In genomic region chr1:203546274-203546673, GRCh38 we compare ENCODE assay signal across 25 cellular contexts. TPM values are rescaled to one million over a fixed set of nuclear protein-coding genes. Genes with fewer than 3 reads are reported as not detected.
DNase-seq lines count a peak whose midpoint lies in the region; FAIRE-seq and TF ChIP-seq lines count a peak whose summit lies in the region.
"Had no signal": no experiment of that assay in that cellular context is flagged by ENCODE, and none has a peak within 500 bp of the region (broad histone marks: within the 10 kb centered on the region; RNA-seq: fewer than 3 reads in every experiment).

No MANE protein-coding gene starts in this region.

- H3K27me3 ChIP-seq in H1 (replicated peaks in 1 of 4; ENCODE audit: control insufficient read depth in 3 of 4, extremely low read depth in 1 of 4, insufficient read depth in 3 of 4, low read length in 3 of 4), result no peaks in the 10 kb centered on the region
- H3K27me3 ChIP-seq in sigmoid colon, result no peaks in the 10 kb centered on the region
- H3K27me3 ChIP-seq: SJCRH30 had no signal

- H2BK120ac ChIP-seq in H1 (replicated peaks; ENCODE audit: low read depth, low read length), result no peak overlapping the region

- H2AFZ ChIP-seq in H1 (ENCODE audit: low read length), result no peak overlapping the region

- H3K4me1 ChIP-seq in H1 (replicated peaks in 1 of 4; ENCODE audit: control insufficient read depth in 3 of 4, insufficient read depth in 4 of 4, low read length in 3 of 4) (peaks cover 5 to 25% (median 18%) of the 10 kb centered on the region in 4 experiments; a peak in 6 of 7 replicates), sigmoid colon (peaks cover 0 to 46% (median 26%) of the 10 kb centered on the region in 4 donors)

- DNase-seq in NCI-H2029 (lab: John Stamatoyannopoulos, UW) (peak; percentile 12), NCI-H2029 treated with DMSO at 0.1 percent for 48 hours (lab: John Stamatoyannopoulos, UW) (no peak), H1 (ENCODE audit: low read depth in 1 of 2, low spot score in 2 of 2) (no peak), sigmoid colon (no peak), NOMO-1 (lab: John Stamatoyannopoulos, UW; ENCODE audit: unreplicated experiment in 2 of 2) (no peak)
- no peak for DNase-seq in activated naive CD4-positive, alpha-beta T cell treated with anti-CD3 and anti-CD28 coated beads, Interleukin-2, amount 50 U/mL, for 16 hours
- DNase-seq in activated effector memory CD4-positive, alpha-beta T cell treated with Interleukin-2 at 50 U/mL for 16 hours, result no peak
- DNase-seq: 8988T; ACHN; CD4-positive, CD25-positive, alpha-beta regulatory T cell; H7; NCI-H1092 treated with DMSO at 0.1 percent for 48 hours; NCI-H1436; NCI-H187; NCI-H2107; NCI-H748 treated with DMSO at 0.1 percent for 48 hours; PC-3; SJCRH30 had no signal

- CTCF ChIA-PET in H1 (lab: Charles Lee; ENCODE audit: partially characterized antibody), result interaction anchor here (0.9 kb wide), 1 partner anchor 19 kb away, joined by 5 read pairs; no protein-coding TSS in a partner anchor

- H2BK20ac ChIP-seq in H1 (ENCODE audit: low read length), result no peak overlapping the region

- H3K56ac ChIP-seq in H1 (replicated peaks; ENCODE audit: insufficient read length, low read depth, low read length), result no peak overlapping the region

- WGBS in H1 (ENCODE audit: extremely low coverage in 1 of 2, insufficient coverage in 1 of 2, insufficient read length in 1 of 2, insufficient replicate concordance in 2 of 2, low coverage in 1 of 2, low lambda C conversion rate in 2 of 2, missing lambda C conversion rate in 1 of 2), 2 experiments, result 100% methylated on average over 1 of the region's 1 CpG; no CpG with 5 or more reads in 1 of the 2 experiments
- 92 to 95% methylated on average over 1 of the region's 1 CpG for WGBS in sigmoid colon, 2 donors

- no peaks in the 10 kb centered on the region for H3K23me2 ChIP-seq in H1 (ENCODE audit: low read depth, low read length)

- no peak overlapping the region for H3K4ac ChIP-seq in H1 (replicated peaks; ENCODE audit: insufficient read length, low read depth, low read length)

- FAIRE-seq in H1 (lab: Jason Lieb, UNC), result no peak
- FAIRE-seq: D721Med, G401.6, GM12878 had no signal

- no peak overlapping the region for H3K14ac ChIP-seq in H1 (ENCODE audit: insufficient read length)

- H2BK12ac ChIP-seq in H1 (ENCODE audit: low read depth, low read length), result no peak overlapping the region

- no peak overlapping the region for H4K91ac ChIP-seq in H1 (replicated peaks; ENCODE audit: insufficient read length, low read length)

- TF ChIP-seq CTCF in H1 (IDR thresholded peaks at IDR 0.05; ENCODE audit: control extremely low read depth in 1 of 3, insufficient read depth in 1 of 3, low read depth in 1 of 3, low read length in 3 of 3) (no peak), sigmoid colon (IDR thresholded peaks at IDR 0.05) (no peak)

- intact Hi-C loops in sigmoid colon (cut with DNase I), result no loop called here

- no peak overlapping the region for H4K5ac ChIP-seq in H1 (ENCODE audit: insufficient read length, low read depth, low read length)

- no peak overlapping the region for H3K23ac ChIP-seq in H1 (ENCODE audit: insufficient read length)

- no peaks in the 10 kb centered on the region for H3K79me2 ChIP-seq in H1 (ENCODE audit: control insufficient read depth in 1 of 2, insufficient read depth in 2 of 2, low read length in 2 of 2)

- no peak overlapping the region for H3K4me2 ChIP-seq in H1 (ENCODE audit: insufficient read depth in 1 of 2, low read depth in 2 of 2, low read length in 2 of 2)

- TF ChIP-seq EP300 in H1 (IDR thresholded peaks at IDR 0.05; ENCODE audit: borderline replicate concordance in 1 of 2, low read depth in 2 of 2, low read length in 2 of 2) (no peak), sigmoid colon (IDR thresholded peaks at IDR 0.05) (no peak)

- no peak for TF ChIP-seq RAD21 in H1 (IDR thresholded peaks at IDR 0.05 in 1 of 2, conservative IDR thresholded peaks at IDR 0.05 in 1 of 2; ENCODE audit: low read depth in 2 of 2, low read length in 2 of 2)

- no peak overlapping the region for H4K8ac ChIP-seq in H1 (ENCODE audit: extremely low read depth, insufficient read depth, low read length)

- no peak overlapping the region for H3K9ac ChIP-seq in H1 (replicated peaks in 1 of 4; ENCODE audit: extremely low read depth in 1 of 4, low read depth in 3 of 4, low read length in 3 of 4)

- no peaks in the 10 kb centered on the region for H4K20me1 ChIP-seq in H1 (replicated peaks in 1 of 2; ENCODE audit: control insufficient read depth in 1 of 2, insufficient read depth in 2 of 2, low read length in 2 of 2)

- no peak overlapping the region for H2BK15ac ChIP-seq in H1 (ENCODE audit: low read length)

- H3K27ac ChIP-seq in H1 (ENCODE audit: low read depth, low read length) (no peak overlapping the region), sigmoid colon (peak overlapping the region in 3 of 4 donors; percentile 74 to 97 (median 89))
- H3K27ac ChIP-seq: HL-60, SJCRH30 had no signal

- TF ChIP-seq POLR2A in H1 (IDR thresholded peaks at IDR 0.05; ENCODE audit: control extremely low read depth in 1 of 2, low read depth in 2 of 2, low read length in 2 of 2) (no peak), sigmoid colon (IDR thresholded peaks at IDR 0.05) (no peak)

- no peak overlapping the region for H3K4me3 ChIP-seq in H1 (ENCODE audit: extremely low read depth in 1 of 4, insufficient read depth in 2 of 4, low read depth in 3 of 4, low read length in 4 of 4)
- no peak overlapping the region for H3K4me3 ChIP-seq in sigmoid colon
- H3K4me3 ChIP-seq: GM12878, SJCRH30 had no signal

- no peaks in the 10 kb centered on the region for H3K36me3 ChIP-seq in H1 (ENCODE audit: control insufficient read depth in 2 of 4, insufficient read depth in 4 of 4, low read length in 3 of 4)
- H3K36me3 ChIP-seq in sigmoid colon, result no peaks in the 10 kb centered on the region
- H3K36me3 ChIP-seq: SJCRH30 had no signal

- H3K79me1 ChIP-seq in H1 (ENCODE audit: low read depth, low read length), result no peaks in the 10 kb centered on the region

- no peak overlapping the region for H2BK5ac ChIP-seq in H1 (ENCODE audit: low read depth, low read length)

- H2AK5ac ChIP-seq in H1 (ENCODE audit: low read depth, low read length), result 0 out of 2 replicates have a peak overlapping the region, but pooled peaks have one; percentile 5

- H3K9me3 ChIP-seq in H1 (ENCODE audit: insufficient read depth in 2 of 2, low read depth in 1 of 2, low read length in 1 of 2) (no peaks in the 10 kb centered on the region), sigmoid colon (no peaks in the 10 kb centered on the region)
- H3K9me3 ChIP-seq: SJCRH30 had no signal

- no peak overlapping the region for H3K18ac ChIP-seq in H1 (ENCODE audit: extremely low read depth, low read length)

- POLR2A ChIA-PET in H1 (lab: Charles Lee; ENCODE audit: partially characterized antibody), result interaction anchor here (1.1 kb wide), 1 partner anchor 13 kb away, joined by 3 read pairs; no protein-coding TSS in a partner anchor

TF ChIP-seq in H1, 55 proteins besides CTCF, POLR2A, EP300 and RAD21:
- no peak for TF ChIP-seq JUND (IDR thresholded peaks at IDR 0.05; ENCODE audit: low read length)
- no peak for TF ChIP-seq SIX5 (IDR thresholded peaks at IDR 0.05; ENCODE audit: low read depth, low read length)
- no peak for TF ChIP-seq BACH1 (IDR thresholded peaks at IDR 0.05; ENCODE audit: low read length)

RNA-seq across cellular contexts. Expression of gene OPTC, which starts 52.3 kb away (rescaled TPM):
- total RNA-seq in H1 (2021; fragmentation: NEBNext Ultra II Directional; extraction: Animal tissue kit (Norgen Biotek cat#: 25700)), result 0.78 and 1.1 TPM in 2 replicates
- polyA plus RNA-seq in H1 (2011; rRNA removed), result 2.8 and 4.0 TPM in 2 replicates
- polyA plus RNA-seq in H1 (2011; cell fraction: cytosol; rRNA removed), result 1.6 TPM
- 2.0 TPM for polyA plus RNA-seq in H1 (2011; cell fraction: nucleus; rRNA removed)
- polyA plus RNA-seq in H1 (2012, experiment 1 of 2), result 1.4 to 3.3 TPM (median 2.5 TPM) in 4 replicates
- polyA plus RNA-seq in H1 (2012, experiment 2 of 2), result 2.1 TPM
- polyA plus RNA-seq in H1 (2013, experiment 1 of 2), result 1.8 TPM
- 2.0 TPM for polyA plus RNA-seq in H1 (2013, experiment 2 of 2)
- 1.0 and 2.9 TPM in 2 replicates for polyA minus RNA-seq in H1 (2011; rRNA and poly(A)+ RNA removed)
- not detected for polyA minus RNA-seq in H1 (2011; cell fraction: cytosol; rRNA and poly(A)+ RNA removed)
- polyA minus RNA-seq in H1 (2011; cell fraction: nucleus; rRNA and poly(A)+ RNA removed), result 0.50 TPM
- total RNA-seq in sigmoid colon, result not detected
- polyA plus RNA-seq in sigmoid colon, result not detected
- total RNA-seq: CD4-positive, CD25-positive, alpha-beta regulatory T cell; GM12878; PC-3; Right ventricle myocardium inferior; RPMI7951; SJCRH30 had no signal
- polyA plus RNA-seq: BJ; CD4-positive, CD25-positive, alpha-beta regulatory T cell; GM12878 had no signal
